Comparison of ENCODE assay signal across 8 cellular contexts in the genomic region with DNA sequence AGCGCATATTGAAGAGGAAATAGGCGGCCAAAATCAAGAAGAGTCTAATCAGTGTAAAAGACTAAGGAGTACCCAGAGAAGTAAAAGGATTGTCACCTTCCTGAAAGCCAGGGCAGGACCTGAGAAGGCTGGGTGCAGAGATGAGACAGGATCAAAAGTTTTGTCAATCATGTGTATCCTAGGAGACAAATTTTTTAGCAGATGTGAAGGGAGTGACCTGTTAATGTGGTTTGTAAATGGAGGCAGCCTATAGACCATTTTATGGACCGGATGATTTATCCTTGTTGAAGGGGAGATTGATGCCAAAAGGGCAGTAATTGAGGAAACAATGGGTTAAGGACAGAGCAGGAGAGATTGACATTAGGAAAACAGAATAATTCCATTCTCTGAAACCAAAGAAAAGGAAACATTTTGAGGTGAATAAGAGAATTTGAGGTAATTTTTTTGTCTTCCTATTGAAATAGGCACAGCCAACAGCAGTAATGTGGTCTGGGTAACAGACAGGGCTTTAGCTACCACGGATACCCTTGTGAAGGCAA. TPM values are rescaled to one million over a fixed set of nuclear protein-coding genes. Genes with fewer than 3 reads are reported as not detected.
DNase-seq lines count a peak whose midpoint lies in the region; ATAC-seq and TF ChIP-seq lines count a peak whose summit lies in the region.

No MANE protein-coding gene starts in this region.

- H3K27ac ChIP-seq in Karpas-422 (ENCODE audit: low read length), result peak overlapping the region; percentile 79

- peaks cover 33% of the 10 kb centered on the region for H3K4me1 ChIP-seq in Karpas-422 (ENCODE audit: low read length)

- peak in 1 of 2 donors; percentile 2 for ATAC-seq in activated T-cell treated with anti-CD3 and anti-CD28 coated beads, Interleukin-2, amount 50 U/mL, for 4 hours
- ATAC-seq in HG03095 (IDR thresholded peaks at IDR 0.05; ENCODE audit: unreplicated experiment) (no peak), GM21529 (IDR thresholded peaks at IDR 0.05; ENCODE audit: unreplicated experiment) (no peak), HG03025 (IDR thresholded peaks at IDR 0.05; ENCODE audit: low FRiP score, unreplicated experiment) (no peak)

- H3K4me3 ChIP-seq in Karpas-422 (ENCODE audit: low read length) (peak overlapping the region; percentile 86), retinal pigment epithelial cell (ENCODE audit: low read length) (peak overlapping the region; percentile 96)

- no peaks in the 10 kb centered on the region for H4K20me1 ChIP-seq in Karpas-422 (ENCODE audit: insufficient read depth, low read depth, low read length)

- H3K9ac ChIP-seq in Karpas-422 (ENCODE audit: low read length), result peak overlapping the region; percentile 86

- H3K9me3 ChIP-seq in Karpas-422 (ENCODE audit: low read length), result no peaks in the 10 kb centered on the region

- peak overlapping the region; percentile 100 for H3K27ac Mint-ChIP-seq in dendritic cell treated with granulocyte-macrophage colony-stimulating factor and Interleukin-4, amounts not matched to agents 40 ng/mL and 50 ng/mL, for 4 days

- peak overlapping the region; percentile 95 for H3K4me3 Mint-ChIP-seq in activated T-cell treated with anti-CD3 and anti-CD28 coated beads, Interleukin-2, amount 50 U/mL, for 4 hours
- H3K4me3 Mint-ChIP-seq in dendritic cell treated with granulocyte-macrophage colony-stimulating factor and Interleukin-4, amounts not matched to agents 40 ng/mL and 50 ng/mL, for 4 days, result peak overlapping the region; percentile 100

- peaks cover 30% of the 10 kb centered on the region; the same call in 1 of the 2 replicates for H3K36me3 ChIP-seq in Karpas-422 (ENCODE audit: insufficient read depth, low read length)

- H3K9me3 Mint-ChIP-seq in activated T-cell treated with anti-CD3 and anti-CD28 coated beads, Interleukin-2, amount 50 U/mL, for 4 hours, result no peaks in the 10 kb centered on the region
- H3K9me3 Mint-ChIP-seq in dendritic cell treated with granulocyte-macrophage colony-stimulating factor and Interleukin-4, amounts not matched to agents 40 ng/mL and 50 ng/mL, for 4 days, result no peaks in the 10 kb centered on the region

- peaks cover 51% of the 10 kb centered on the region for H3K4me1 Mint-ChIP-seq in activated T-cell treated with anti-CD3 and anti-CD28 coated beads, Interleukin-2, amount 50 U/mL, for 4 hours (ENCODE audit: low read depth)
- H3K4me1 Mint-ChIP-seq in dendritic cell treated with granulocyte-macrophage colony-stimulating factor and Interleukin-4, amounts not matched to agents 40 ng/mL and 50 ng/mL, for 4 days (ENCODE audit: low read depth), result peaks cover 28% of the 10 kb centered on the region

- peaks cover 8% of the 10 kb centered on the region for H3K36me3 Mint-ChIP-seq in activated T-cell treated with anti-CD3 and anti-CD28 coated beads, Interleukin-2, amount 50 U/mL, for 4 hours (ENCODE audit: insufficient read depth)
- H3K36me3 Mint-ChIP-seq in dendritic cell treated with granulocyte-macrophage colony-stimulating factor and Interleukin-4, amounts not matched to agents 40 ng/mL and 50 ng/mL, for 4 days (ENCODE audit: low read depth), result peaks cover 15% of the 10 kb centered on the region

- no peak overlapping the region for H2AFZ ChIP-seq in Karpas-422 (ENCODE audit: low read length)

- DNase-seq in activated T-cell treated with anti-CD3 and anti-CD28 coated beads, Interleukin-2, amount 50 U/mL, for 4 hours, result no peak
- no peak for DNase-seq in activated T-cell treated with anti-CD3 and anti-CD28 coated beads for 4 hours
- DNase-seq in Karpas-422, result peak; percentile 64
- DNase-seq in retinal pigment epithelial cell (ENCODE audit: low read depth), result no peak

- H3K9me2 ChIP-seq in Karpas-422 (replicated peaks; ENCODE audit: insufficient read depth, low read length), result no peaks in the 10 kb centered on the region

- H3K27me3 ChIP-seq in Karpas-422 (ENCODE audit: low read length), result no peaks in the 10 kb centered on the region

- no peak for TF ChIP-seq CTCF in retinal pigment epithelial cell (conservative IDR thresholded peaks at IDR 0.05; ENCODE audit: low read depth, low read length)

- no peaks in the 10 kb centered on the region for H3K27me3 Mint-ChIP-seq in activated T-cell treated with anti-CD3 and anti-CD28 coated beads, Interleukin-2, amount 50 U/mL, for 4 hours (ENCODE audit: low read depth)
- no peaks in the 10 kb centered on the region for H3K27me3 Mint-ChIP-seq in dendritic cell treated with granulocyte-macrophage colony-stimulating factor and Interleukin-4, amounts not matched to agents 40 ng/mL and 50 ng/mL, for 4 days

- peaks cover 90% of the 10 kb centered on the region for H3K79me2 ChIP-seq in Karpas-422 (ENCODE audit: low read length)

- intact Hi-C loops in dendritic cell treated with granulocyte-macrophage colony-stimulating factor and Interleukin-4, amounts not matched to agents 40 ng/mL and 50 ng/mL, for 4 days (cut with micrococcal nuclease), result no loop called here

- H3K4me2 ChIP-seq in Karpas-422 (ENCODE audit: low read depth, low read length, poor library complexity, severe bottlenecking), result peak overlapping the region; percentile 87

RNA-seq across cellular contexts. Expression of a gene that starts 0.9 kb away (rescaled TPM):
- total RNA-seq in activated T-cell treated with anti-CD3 and anti-CD28 coated beads, Interleukin-2, amount 50 U/mL, for 4 hours, result 1 to 10 TPM; 7.4 to 8.2 (median 7.4) TPM
- total RNA-seq in Karpas-422 (2014; rRNA removed; shearing (Covaris generic); ENCODE audit: low replicate concordance), result 25.4 and 48.5 TPM in 2 replicates

RNA-seq across cellular contexts. Expression of a gene that starts 0.9 kb away (rescaled TPM):
- 10 to 100 TPM; 14.0 to 17.5 (median 15.4) TPM for total RNA-seq in activated T-cell treated with anti-CD3 and anti-CD28 coated beads, Interleukin-2, amount 50 U/mL, for 4 hours
- total RNA-seq in Karpas-422 (2014; rRNA removed; shearing (Covaris generic); ENCODE audit: low replicate concordance), result 6.4 and 15.8 TPM in 2 replicates
